Comparison of ENCODE assay signal across 10 cellular contexts in the genomic region with DNA sequence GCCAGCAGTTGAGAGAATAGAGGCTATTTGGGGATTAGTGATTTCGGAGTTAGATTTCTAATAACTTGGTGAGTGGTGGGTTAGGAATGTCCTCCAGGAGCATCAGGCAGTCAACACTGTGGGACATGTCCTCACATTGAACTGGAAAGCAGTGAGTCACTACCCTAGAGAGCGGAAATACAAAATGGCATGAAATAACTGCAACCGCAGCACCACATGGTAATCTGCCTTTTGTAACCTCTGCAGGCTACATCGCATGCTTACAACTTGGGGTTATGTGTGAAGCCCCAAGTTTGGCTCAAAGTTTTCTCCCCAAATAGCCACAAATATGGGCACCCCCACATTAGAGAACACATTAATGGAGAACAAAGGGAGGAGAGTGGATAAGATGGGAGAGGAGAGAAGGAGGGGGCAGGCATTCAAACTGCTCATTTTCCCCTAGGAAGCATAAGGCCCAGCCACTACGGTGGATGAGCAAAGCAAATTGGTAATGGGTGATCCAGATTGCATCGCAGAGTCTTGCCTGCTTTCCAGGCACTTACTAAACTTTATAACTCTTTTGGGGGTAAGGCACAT. TPM values are rescaled to one million over a fixed set of nuclear protein-coding genes. Genes with fewer than 3 reads are reported as not detected.
A peak's percentile ranks its signal among the peaks of the same experiment; 100 is the strongest.
DNase-seq lines count a peak whose midpoint lies in the region; ATAC-seq, FAIRE-seq and TF ChIP-seq lines count a peak whose summit lies in the region.
"Had no signal": no experiment of that assay in that cellular context is flagged by ENCODE, and none has a peak within 500 bp of the region (broad histone marks: within the 10 kb centered on the region; RNA-seq: fewer than 3 reads in every experiment).

No MANE protein-coding gene starts in this region.

- ATAC-seq in pancreas (peak in 3 of 4 donors; percentile 46 to 53 (median 53)), HG02763 (IDR thresholded peaks at IDR 0.05; ENCODE audit: unreplicated experiment) (no peak)
- ATAC-seq in activated T-cell treated with anti-CD3 and anti-CD28 coated beads, Interleukin-2, amount 50 U/mL, for 72 hours (replicated peaks in 1 of 2), result no peak

- H3K27ac Mint-ChIP-seq in activated T-cell treated with anti-CD3 and anti-CD28 coated beads, Interleukin-2, amount 50 U/mL, for 72 hours, result no peak overlapping the region

- H3K27me3 Mint-ChIP-seq in activated T-cell treated with anti-CD3 and anti-CD28 coated beads, Interleukin-2, amount 50 U/mL, for 72 hours (ENCODE audit: low read depth), result peaks cover 32% of the 10 kb centered on the region

- 65 to 74% methylated on average over 6 of the region's 6 CpGs for WGBS in pancreas, 2 donors

- DNase-seq in H54 (ENCODE audit: insufficient read length, low spot score), result peak; percentile 78
- peak; percentile 96 to 99 for DNase-seq in SJCRH30
- peak; percentile 98 for DNase-seq in fibroblast of mammary gland (ENCODE audit: low read depth)
- DNase-seq in pancreas, result no peak
- DNase-seq in activated gamma-delta T cell (lab: John Stamatoyannopoulos, UW), result no peak
- DNase-seq in activated T-cell treated with anti-CD3 and anti-CD28 coated beads, Interleukin-2, amount 50 U/mL, for 72 hours, result no peak
- DNase-seq in BE2C, result no peak
- DNase-seq: NCI-H2029 treated with DMSO at 0.1 percent for 48 hours, spleen had no signal

- H3K9me3 ChIP-seq in SJCRH30 (replicated peaks), result no peaks in the 10 kb centered on the region
- H3K9me3 ChIP-seq in pancreas, result no peaks in the 10 kb centered on the region
- H3K9me3 ChIP-seq in BE2C, result no peaks in the 10 kb centered on the region
- H3K9me3 ChIP-seq: spleen had no signal

- H3K27me3 ChIP-seq in SJCRH30 (no peaks in the 10 kb centered on the region), pancreas (peaks cover 0 to 6% (median 0%) of the 10 kb centered on the region in 4 donors), BE2C (no peaks in the 10 kb centered on the region)

- H3K4me3 ChIP-seq in SJCRH30 (no peak overlapping the region), fibroblast of mammary gland (ENCODE audit: control insufficient read depth, low read depth, low read length) (no peak overlapping the region), pancreas (no peak overlapping the region), BE2C (ENCODE audit: low read depth, low read length) (no peak overlapping the region)
- H3K4me3 ChIP-seq: spleen had no signal

- FAIRE-seq in H54 (lab: Jason Lieb, UNC) (peak; percentile 93), pancreas (lab: Jason Lieb, UNC) (no peak)

- H3K4me1 Mint-ChIP-seq in activated T-cell treated with anti-CD3 and anti-CD28 coated beads, Interleukin-2, amount 50 U/mL, for 72 hours (ENCODE audit: low read depth), result no peaks in the 10 kb centered on the region

- peak overlapping the region; percentile 100 for H3K27ac ChIP-seq in SJCRH30
- H3K27ac ChIP-seq in pancreas, result no peak overlapping the region
- H3K27ac ChIP-seq: spleen had no signal

- H3K4me3 Mint-ChIP-seq in activated T-cell treated with anti-CD3 and anti-CD28 coated beads, Interleukin-2, amount 50 U/mL, for 72 hours, result no peak overlapping the region

- TF ChIP-seq CTCF in fibroblast of mammary gland (conservative IDR thresholded peaks at IDR 0.05; ENCODE audit: control insufficient read depth, insufficient read depth, low read depth, low read length) (no peak), pancreas (IDR thresholded peaks at IDR 0.05) (no peak), BE2C (IDR thresholded peaks at IDR 0.05; ENCODE audit: low read depth, low read length) (no peak)

- TF ChIP-seq POLR2A in H54 (IDR thresholded peaks at IDR 0.05; ENCODE audit: low read depth, low read length), result no peak

- H3K4me1 ChIP-seq in SJCRH30, result peaks cover 85% of the 10 kb centered on the region
- H3K4me1 ChIP-seq in pancreas, result no peaks in the 10 kb centered on the region
- H3K4me1 ChIP-seq in BE2C, result no peaks in the 10 kb centered on the region

- intact Hi-C loops in pancreas (cut with DNase I), result no loop called here

- no peaks in the 10 kb centered on the region for H3K36me3 Mint-ChIP-seq in activated T-cell treated with anti-CD3 and anti-CD28 coated beads, Interleukin-2, amount 50 U/mL, for 72 hours (ENCODE audit: insufficient read depth in 2 of 2)

- no peaks in the 10 kb centered on the region for H3K9me3 Mint-ChIP-seq in activated T-cell treated with anti-CD3 and anti-CD28 coated beads, Interleukin-2, amount 50 U/mL, for 72 hours

- H3K36me3 ChIP-seq in SJCRH30 (no peaks in the 10 kb centered on the region), pancreas (no peaks in the 10 kb centered on the region), BE2C (no peaks in the 10 kb centered on the region)
- H3K36me3 ChIP-seq: spleen had no signal

RNA-seq across cellular contexts. Expression of a gene that starts 22.0 kb away (rescaled TPM):
- 217 and 257 TPM in 2 replicates for total RNA-seq in SJCRH30 (2014; rRNA removed; shearing (Covaris generic))
- total RNA-seq in pancreas, result 10 to 100 TPM in 5 of 6 donors, 1 to 10 TPM in 1; 9.5 to 16.8 (median 11.1) TPM
- 10 to 100 TPM; 12.8 to 16.5 TPM for polyA plus RNA-seq in pancreas
- total RNA-seq in activated T-cell treated with anti-CD3 and anti-CD28 coated beads, Interleukin-2, amount 50 U/mL, for 72 hours, result 10 to 100 TPM; 47.4 to 52.6 TPM
- polyA plus RNA-seq in BE2C (2012; ENCODE audit: insufficient read depth, insufficient read length, low read depth), result 21.4 TPM

Comparison
In these comparisons a context has a peak if more than half of its experiments do, and no peak if none do; other contexts are left out.
1. DNase-seq: peak in H54 (single experiment), SJCRH30 (2 of 2) and fibroblast of mammary gland (single experiment); none in pancreas (0 of 6), activated gamma-delta T cell (single experiment), activated T-cell treated with anti-CD3 and anti-CD28 coated beads, Interleukin-2, amount 50 U/mL, for 72 hours (0 of 2) and BE2C (single experiment).
2. ATAC-seq: peak in pancreas (3 of 4); none in activated T-cell treated with anti-CD3 and anti-CD28 coated beads, Interleukin-2, amount 50 U/mL, for 72 hours (0 of 2) and HG02763 (single experiment).